Comparison of ENCODE assay signal across 17 cellular contexts in genomic region chr9:101578378-101578777, GRCh38. TPM values are rescaled to one million over a fixed set of nuclear protein-coding genes. Genes with fewer than 3 reads are reported as not detected.
A peak's percentile ranks its signal among the peaks of the same experiment; 100 is the strongest.
DNase-seq lines count a peak whose midpoint lies in the region; ATAC-seq and TF ChIP-seq lines count a peak whose summit lies in the region.
"Had no signal": no experiment of that assay in that cellular context is flagged by ENCODE, and none has a peak within 500 bp of the region (broad histone marks: within the 10 kb centered on the region; RNA-seq: fewer than 3 reads in every experiment).

No MANE protein-coding gene starts in this region.

- peak; percentile 81 for DNase-seq in HT1080 (ENCODE audit: low read depth)
- peak; percentile 56 for DNase-seq in astrocyte of the spinal cord (ENCODE audit: low read depth, low spot score)
- DNase-seq in MCF 10A (ENCODE audit: unreplicated experiment) = no peak
- DNase-seq in gastrocnemius medialis = no peak
- DNase-seq in naive thymus-derived CD8-positive, alpha-beta T cell = no peak
- DNase-seq: activated T-cell treated with anti-CD3 and anti-CD28 coated beads, Interleukin-2, amount 50 U/mL, for 4 hours; CD8-positive, alpha-beta T cell; islet precursor cell; NCI-H524 had no signal

- no peak for TF ChIP-seq CTCF in astrocyte of the spinal cord (IDR thresholded peaks at IDR 0.05; ENCODE audit: low read depth, low read length)
- TF ChIP-seq CTCF in MCF 10A (IDR thresholded peaks at IDR 0.05; ENCODE audit: unreplicated experiment) = no peak
- TF ChIP-seq CTCF in gastrocnemius medialis (IDR thresholded peaks at IDR 0.05 in 4 of 5, conservative IDR thresholded peaks at IDR 0.05 in 1 of 5) = no peak

- no peaks in the 10 kb centered on the region for H3K4me1 ChIP-seq in gastrocnemius medialis

- intact Hi-C loops in MCF 10A (cut with micrococcal nuclease) = no loop called here
- intact Hi-C loops in gastrocnemius medialis (cut with DNase I; ENCODE audit: low total_unique reads) = no loop called here

- no peaks in the 10 kb centered on the region for H3K36me3 ChIP-seq in gastrocnemius medialis
- H3K36me3 ChIP-seq: cardiac muscle cell had no signal

- no peaks in the 10 kb centered on the region for H3K27me3 ChIP-seq in gastrocnemius medialis
- H3K27me3 ChIP-seq: cardiac muscle cell had no signal

- H3K27ac ChIP-seq in gastrocnemius medialis = no peak overlapping the region
- H3K27ac ChIP-seq: cardiac muscle cell, KMS-11 had no signal

- H3K9me3 Mint-ChIP-seq in MCF 10A (ENCODE audit: unreplicated experiment) = no peaks in the 10 kb centered on the region
- no peaks in the 10 kb centered on the region for H3K9me3 Mint-ChIP-seq in naive thymus-derived CD8-positive, alpha-beta T cell
- H3K9me3 Mint-ChIP-seq: activated T-cell treated with anti-CD3 and anti-CD28 coated beads, Interleukin-2, amount 50 U/mL, for 4 hours; CD8-positive, alpha-beta T cell had no signal

- BruUV-seq in MCF 10A (replicated peaks; lab: Mats Ljungman, UMichigan) = no TSS peak

- no peak for TF ChIP-seq POLR2A in gastrocnemius medialis (IDR thresholded peaks at IDR 0.05)

- POLR2A ChIA-PET in MCF 10A (lab: Yijun Ruan, JAX) = no interaction called here
- POLR2A ChIA-PET in naive thymus-derived CD8-positive, alpha-beta T cell (lab: Charles Lee) = no interaction called here

- no peak overlapping the region for H3K4me3 ChIP-seq in astrocyte of the spinal cord (ENCODE audit: low read depth, low read length)
- no peak overlapping the region for H3K4me3 ChIP-seq in gastrocnemius medialis
- H3K4me3 ChIP-seq: cardiac muscle cell had no signal

- CTCF ChIA-PET in MCF 10A (lab: Yijun Ruan, JAX) = interaction anchor here (3.8 kb wide), 1 partner anchor 11 kb away, joined by 20 read pairs; no protein-coding TSS in a partner anchor

- no peaks in the 10 kb centered on the region for H3K4me1 Mint-ChIP-seq in MCF 10A (ENCODE audit: insufficient read depth, unreplicated experiment)
- H3K4me1 Mint-ChIP-seq in naive thymus-derived CD8-positive, alpha-beta T cell = peaks cover 21 to 31% (median 28%) of the 10 kb centered on the region in 4 donors

- ATAC-seq in GM18858 (IDR thresholded peaks at IDR 0.05; ENCODE audit: unreplicated experiment) (peak; percentile 66), GM21723 (IDR thresholded peaks at IDR 0.05; ENCODE audit: unreplicated experiment) (peak; percentile 70), gastrocnemius medialis (no peak), esophagus mucosa (no peak)
- no peak for ATAC-seq in naive thymus-derived CD8-positive, alpha-beta T cell
- ATAC-seq: activated T-cell treated with anti-CD3 and anti-CD28 coated beads, Interleukin-2, amount 50 U/mL, for 4 hours; CD8-positive, alpha-beta T cell; HCT116 had no signal

- no peaks in the 10 kb centered on the region for H3K27me3 Mint-ChIP-seq in MCF 10A (ENCODE audit: insufficient read depth, unreplicated experiment)
- no peaks in the 10 kb centered on the region for H3K27me3 Mint-ChIP-seq in naive thymus-derived CD8-positive, alpha-beta T cell

- in situ Hi-C loops in astrocyte of the spinal cord (cut with HindIII; ENCODE audit: low sequenced_read_pairs) (no loop called here), gastrocnemius medialis (cut with MboI; ENCODE audit: low sequenced_read_pairs in 4 of 4) (no loop called here)

- H3K9me3 ChIP-seq in gastrocnemius medialis = no peaks in the 10 kb centered on the region

- H3K27ac Mint-ChIP-seq in MCF 10A (ENCODE audit: low read depth, unreplicated experiment) = no peak overlapping the region
- H3K27ac Mint-ChIP-seq in naive thymus-derived CD8-positive, alpha-beta T cell = peak overlapping the region in 3 of 10 donors; percentile 5 to 34 (median 26)
- H3K27ac Mint-ChIP-seq: CD8-positive, alpha-beta T cell had no signal

- H3K4me3 Mint-ChIP-seq in MCF 10A (ENCODE audit: unreplicated experiment) = no peak overlapping the region
- no peak overlapping the region for H3K4me3 Mint-ChIP-seq in naive thymus-derived CD8-positive, alpha-beta T cell
- H3K4me3 Mint-ChIP-seq: activated T-cell treated with anti-CD3 and anti-CD28 coated beads, Interleukin-2, amount 50 U/mL, for 4 hours; CD8-positive, alpha-beta T cell had no signal

- peaks cover 4% of the 10 kb centered on the region for H3K36me3 Mint-ChIP-seq in MCF 10A (ENCODE audit: insufficient read depth, unreplicated experiment)
- H3K36me3 Mint-ChIP-seq in naive thymus-derived CD8-positive, alpha-beta T cell = no peaks in the 10 kb centered on the region
- H3K36me3 Mint-ChIP-seq: CD8-positive, alpha-beta T cell had no signal

RNA-seq across cellular contexts. Expression of gene PPP3R2, which starts 16.4 kb away (rescaled TPM):
- total RNA-seq in HT1080 (2014; rRNA removed; shearing (Covaris generic)) = not detected in 2 replicates
- not detected in 2 replicates for polyA plus RNA-seq in HT1080 (2015; cell fraction: cytosol; rRNA removed)
- polyA plus RNA-seq in HT1080 (2015; cell fraction: nucleus; rRNA removed) = not detected in 2 replicates
- total RNA-seq in MCF 10A (2022) = not detected in 2 replicates
- not detected for total RNA-seq in gastrocnemius medialis
- not detected for total RNA-seq in esophagus mucosa
- total RNA-seq in naive thymus-derived CD8-positive, alpha-beta T cell = not detected
- not detected for polyA plus RNA-seq in naive thymus-derived CD8-positive, alpha-beta T cell
- total RNA-seq: activated T-cell treated with anti-CD3 and anti-CD28 coated beads, Interleukin-2, amount 50 U/mL, for 4 hours; cardiac muscle cell; CD8-positive, alpha-beta T cell; epithelial cell of proximal tubule had no signal
- polyA plus RNA-seq: cardiac muscle cell, neural cell had no signal

RNA-seq across cellular contexts. Expression of gene RNF20, which starts 44.7 kb away (rescaled TPM):
- 29.5 and 30.9 TPM in 2 replicates for total RNA-seq in HT1080 (2014; rRNA removed; shearing (Covaris generic))
- 18.7 and 24.4 TPM in 2 replicates for polyA plus RNA-seq in HT1080 (2015; cell fraction: cytosol; rRNA removed)
- 47.7 and 61.4 TPM in 2 replicates for polyA plus RNA-seq in HT1080 (2015; cell fraction: nucleus; rRNA removed)
- total RNA-seq in MCF 10A (2022) (38.4 and 41.6 TPM in 2 replicates), gastrocnemius medialis (10 to 100 TPM; 26.6 to 34.4 (median 29.7) TPM), esophagus mucosa (36.9 TPM)
- 10 to 100 TPM; 48.6 to 53.8 TPM for total RNA-seq in naive thymus-derived CD8-positive, alpha-beta T cell
- polyA plus RNA-seq in naive thymus-derived CD8-positive, alpha-beta T cell = 10 to 100 TPM; 30.6 to 48.2 (median 43.6) TPM

Comparison
In these comparisons a context has a peak if more than half of its experiments do, and no peak if none do; other contexts are left out.
1. ATAC-seq: peak in GM18858 (single experiment) and GM21723 (single experiment); none in gastrocnemius medialis (0 of 2), esophagus mucosa (single experiment) and naive thymus-derived CD8-positive, alpha-beta T cell (0 of 2).
2. DNase-seq: peak in HT1080 (single experiment) and astrocyte of the spinal cord (single experiment); none in MCF 10A (single experiment), gastrocnemius medialis (0 of 2) and naive thymus-derived CD8-positive, alpha-beta T cell (0 of 10).